25 cellular contexts compared by ENCODE assay signal in genomic region chr4:107363137-107363536, GRCh38.
"Had no signal": no experiment of that assay in that cellular context is flagged by ENCODE, and none has a peak within 500 bp of the region (broad histone marks: within the 10 kb centered on the region; RNA-seq: fewer than 3 reads in every experiment).

No MANE protein-coding gene starts in this region.

- H3K4me3 Mint-ChIP-seq: activated CD4-positive, alpha-beta memory T cell treated with anti-CD3 and anti-CD28 coated beads, Interleukin-2, amount 10 ng/mL, durations not matched to agents 7 days and 5 days; activated CD4-positive, alpha-beta T cell treated with anti-CD3 and anti-CD28 coated beads, Interleukin-2, amount 10 ng/mL, durations not matched to agents 7 days and 5 days; activated naive CD8-positive, alpha-beta T cell; activated T-cell treated with anti-CD3 and anti-CD28 coated beads, Interleukin-2, amount 50 U/mL, for 4 hours; mesothelial cell of epicardium; naive B cell; nephron progenitor cell had no signal

- H3K27me3 ChIP-seq: body of pancreas, esophagus muscularis mucosa, pancreas, sigmoid colon, suprapubic skin, tibial artery had no signal

- H3K27ac ChIP-seq: body of pancreas, esophagus muscularis mucosa, foreskin keratinocyte, heart right ventricle, pancreas, psoas muscle, sigmoid colon, suprapubic skin, tibial artery had no signal

- H3K36me3 ChIP-seq: esophagus muscularis mucosa, heart right ventricle, pancreas, sigmoid colon, suprapubic skin, tibial artery had no signal

- H3K4me1 ChIP-seq: body of pancreas, esophagus muscularis mucosa, foreskin keratinocyte, heart right ventricle, pancreas, psoas muscle, sigmoid colon, suprapubic skin, tibial artery had no signal

- H3K4me3 ChIP-seq: body of pancreas, esophagus muscularis mucosa, heart right ventricle, pancreas, psoas muscle, sigmoid colon, suprapubic skin, tibial artery had no signal

- H3K27ac Mint-ChIP-seq: activated CD4-positive, alpha-beta memory T cell treated with anti-CD3 and anti-CD28 coated beads, Interleukin-2, amount 10 ng/mL, durations not matched to agents 7 days and 5 days; activated CD4-positive, alpha-beta T cell treated with anti-CD3 and anti-CD28 coated beads, Interleukin-2, amount 10 ng/mL, durations not matched to agents 7 days and 5 days; activated naive CD8-positive, alpha-beta T cell; mesothelial cell of epicardium; naive B cell; nephron progenitor cell had no signal

- H3K27me3 Mint-ChIP-seq: naive B cell had no signal

- H3K4me1 Mint-ChIP-seq: activated CD4-positive, alpha-beta memory T cell treated with anti-CD3 and anti-CD28 coated beads, Interleukin-2, amount 10 ng/mL, durations not matched to agents 7 days and 5 days; activated CD4-positive, alpha-beta T cell treated with anti-CD3 and anti-CD28 coated beads, Interleukin-2, amount 10 ng/mL, durations not matched to agents 7 days and 5 days; naive B cell; nephron progenitor cell had no signal

- DNase-seq: activated CD4-positive, alpha-beta memory T cell treated with anti-CD3 and anti-CD28 coated beads, Interleukin-2, amount 10 ng/mL, durations not matched to agents 7 days and 5 days; activated CD4-positive, alpha-beta T cell treated with anti-CD3 and anti-CD28 coated beads, Interleukin-2, amount 10 ng/mL, durations not matched to agents 7 days and 5 days; activated CD4-positive, CD25-positive, alpha-beta regulatory T cell; activated CD8-positive, alpha-beta memory T cell treated with anti-CD3 and anti-CD28 coated beads, Interleukin-2, amount 50 U/mL, for 48 hours; activated naive CD4-positive, alpha-beta T cell; activated T-cell treated with anti-CD3 and anti-CD28 coated beads, Interleukin-2, amount 50 U/mL, for 4 hours; aorta; body of pancreas; dermis blood vessel endothelial cell; effector CD4-positive, alpha-beta T cell; foreskin keratinocyte; heart right ventricle; naive B cell; nephron progenitor cell; pancreas; psoas muscle; sigmoid colon; small intestine; stimulated activated CD4-positive, alpha-beta T cell treated with anti-CD3 and anti-CD28 coated beads, Interleukin-2, amount 100 ng/mL, for 24 hours; stimulated activated naive CD4-positive, alpha-beta T cell; tibial artery had no signal

- ATAC-seq: activated T-cell treated with anti-CD3 and anti-CD28 coated beads, Interleukin-2, amount 50 U/mL, for 4 hours; body of pancreas; foreskin keratinocyte; heart right ventricle; pancreas; psoas muscle had no signal

- H3K9me3 ChIP-seq: body of pancreas, esophagus muscularis mucosa, heart right ventricle, pancreas, psoas muscle, sigmoid colon, suprapubic skin, tibial artery had no signal

- H3K36me3 Mint-ChIP-seq: activated naive CD8-positive, alpha-beta T cell; mesothelial cell of epicardium; naive B cell had no signal

- H3K9me3 Mint-ChIP-seq: activated CD4-positive, alpha-beta memory T cell treated with anti-CD3 and anti-CD28 coated beads, Interleukin-2, amount 10 ng/mL, durations not matched to agents 7 days and 5 days; activated CD4-positive, alpha-beta T cell treated with anti-CD3 and anti-CD28 coated beads, Interleukin-2, amount 10 ng/mL, durations not matched to agents 7 days and 5 days; activated T-cell treated with anti-CD3 and anti-CD28 coated beads, Interleukin-2, amount 50 U/mL, for 4 hours; mesothelial cell of epicardium; nephron progenitor cell had no signal
